ENCODE assay signal across 25 cellular contexts in the genomic region with DNA sequence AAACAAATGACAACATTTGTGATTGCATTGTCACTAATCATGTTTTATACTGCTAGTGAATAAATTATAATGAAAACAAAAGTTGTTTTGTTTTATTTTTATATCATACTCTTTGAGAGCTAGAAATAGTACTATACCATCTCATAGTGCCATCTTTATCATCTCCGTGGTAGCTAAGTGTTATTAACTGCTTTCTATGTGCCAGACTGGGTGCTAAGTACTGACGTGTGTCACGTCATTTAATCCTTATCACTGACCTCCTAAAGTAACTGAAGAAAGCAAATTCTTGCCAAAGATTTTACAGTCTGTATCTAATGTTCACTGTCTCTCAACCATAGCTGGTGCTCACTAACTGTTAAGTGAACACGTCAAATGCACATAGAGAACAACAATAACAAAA.
DNase-seq lines count a peak whose midpoint lies in the region; ATAC-seq, FAIRE-seq and TF ChIP-seq lines count a peak whose summit lies in the region.
"Had no signal": no experiment of that assay in that cellular context is flagged by ENCODE, and none has a peak within 500 bp of the region (broad histone marks: within the 10 kb centered on the region; RNA-seq: fewer than 3 reads in every experiment).

No MANE protein-coding gene starts in this region.

- H3K79me2 ChIP-seq in HepG2 (ENCODE audit: insufficient read depth, low read length), result no peaks in the 10 kb centered on the region

- CTCF ChIA-PET in HepG2 (lab: Yijun Ruan, JAX; ENCODE audit: low intra/inter-chr PET ratio, low total read pairs), result no interaction called here

- intact Hi-C loops in left cardiac atrium (cut with DNase I), result no loop called here
- intact Hi-C loops in heart left ventricle (cut with DNase I), result no loop called here
- intact Hi-C loops in HepG2 (cut with micrococcal nuclease; ENCODE audit: unreplicated experiment), result no loop called here
- intact Hi-C loops in right lobe of liver (cut with DNase I), result no loop called here

- H3K9ac ChIP-seq in HepG2 (ENCODE audit: insufficient read depth, low read depth, low read length) (no peak overlapping the region), neuronal stem cell (ENCODE audit: low read depth, low read length, poor library complexity) (no peak overlapping the region)
- H3K9ac ChIP-seq: BLaER1 had no signal

- H4K8ac ChIP-seq in neuronal stem cell (ENCODE audit: low read depth, low read length), result no peak overlapping the region

- no peak overlapping the region for H3K27ac ChIP-seq in heart left ventricle
- H3K27ac ChIP-seq in HepG2 (ENCODE audit: extremely low read length, insufficient read depth, low read length), result no peak overlapping the region
- H3K27ac ChIP-seq in right lobe of liver, result no peak overlapping the region
- no peak overlapping the region for H3K27ac ChIP-seq in neuronal stem cell (replicated peaks; ENCODE audit: low read length)
- H3K27ac ChIP-seq: BLaER1 had no signal

- in situ Hi-C loops in HepG2 (cut with HindIII; ENCODE audit: extremely low pct_ligation_motif_present, low pct_unique_long_range_greater_than_20kb), result no loop called here

- no peak overlapping the region for H3K18ac ChIP-seq in neuronal stem cell (ENCODE audit: low read length)

- H4K20me1 ChIP-seq in HepG2 (ENCODE audit: insufficient read depth, low read length), result no peaks in the 10 kb centered on the region
- H4K20me1 ChIP-seq: BLaER1 had no signal

- no peak overlapping the region for H3K4me2 ChIP-seq in HepG2 (ENCODE audit: low read depth, low read length)
- no peak overlapping the region for H3K4me2 ChIP-seq in neuronal stem cell (ENCODE audit: insufficient read depth, low read length, poor library complexity, severe bottlenecking)
- H3K4me2 ChIP-seq: BLaER1 had no signal

- H2BK120ac ChIP-seq in neuronal stem cell (ENCODE audit: low read depth, low read length), result no peak overlapping the region

- H3K36me3 ChIP-seq in heart left ventricle (no peaks in the 10 kb centered on the region), HepG2 (replicated peaks in 1 of 2; ENCODE audit: control insufficient read depth in 1 of 2, insufficient read depth in 2 of 2, low read length in 2 of 2) (no peaks in the 10 kb centered on the region), right lobe of liver (no peaks in the 10 kb centered on the region), neuronal stem cell (replicated peaks in 1 of 2; ENCODE audit: control insufficient read depth in 2 of 2, insufficient read depth in 2 of 2, low read length in 2 of 2) (no peaks in the 10 kb centered on the region)
- H3K36me3 ChIP-seq: BE2C, BLaER1 had no signal

- H3K27me3 ChIP-seq in heart left ventricle, result no peaks in the 10 kb centered on the region
- no peaks in the 10 kb centered on the region for H3K27me3 ChIP-seq in HepG2 (ENCODE audit: control insufficient read depth in 1 of 2, insufficient read depth in 2 of 2, low read length in 2 of 2)
- no peaks in the 10 kb centered on the region for H3K27me3 ChIP-seq in right lobe of liver
- no peaks in the 10 kb centered on the region for H3K27me3 ChIP-seq in neuronal stem cell (ENCODE audit: control insufficient read depth in 3 of 3, insufficient read depth in 3 of 3, low read depth in 1 of 3, low read length in 3 of 3)
- H3K27me3 ChIP-seq: BE2C, BLaER1 had no signal

- no peaks in the 10 kb centered on the region for H3K4me1 ChIP-seq in heart left ventricle
- no peaks in the 10 kb centered on the region for H3K4me1 ChIP-seq in HepG2 (ENCODE audit: insufficient read depth, low read length)
- H3K4me1 ChIP-seq in right lobe of liver, result no peaks in the 10 kb centered on the region
- no peaks in the 10 kb centered on the region for H3K4me1 ChIP-seq in neuronal stem cell (ENCODE audit: control insufficient read depth in 2 of 2, insufficient read depth in 1 of 2, low read depth in 1 of 2, low read length in 2 of 2)
- H3K4me1 ChIP-seq: BE2C, BLaER1 had no signal

- TF ChIP-seq EP300 in HepG2 (IDR thresholded peaks at IDR 0.05; ENCODE audit: low read depth in 2 of 2, low read length in 2 of 2) (no peak), HepG2 (CRISPR knock-in tag; IDR thresholded peaks at IDR 0.05; ENCODE audit: borderline replicate concordance) (no peak)

- no peak overlapping the region for H2AK5ac ChIP-seq in neuronal stem cell (ENCODE audit: low read depth, low read length)

- FAIRE-seq in HepG2 (lab: Jason Lieb, UNC), result no peak
- FAIRE-seq: A204.1, GM12891, GM18507 had no signal

- H3K9me3 ChIP-seq in heart left ventricle (peaks cover 0 to 4% (median 0%) of the 10 kb centered on the region in 12 donors), HepG2 (ENCODE audit: low read length) (peaks cover 5% of the 10 kb centered on the region; the same call in 1 of the 2 replicates), right lobe of liver (no peaks in the 10 kb centered on the region), neuronal stem cell (replicated peaks in 1 of 2; ENCODE audit: control insufficient read depth in 2 of 2, insufficient read depth in 1 of 2, low read depth in 1 of 2, low read length in 2 of 2) (no peaks in the 10 kb centered on the region)
- H3K9me3 ChIP-seq: BE2C had no signal

- TF ChIP-seq POLR2A in heart left ventricle (IDR thresholded peaks at IDR 0.05) (no peak), HepG2 (IDR thresholded peaks at IDR 0.05; ENCODE audit: insufficient read depth in 1 of 2, low read depth in 2 of 2, low read length in 2 of 2) (no peak), right lobe of liver (IDR thresholded peaks at IDR 0.05) (no peak), GM18505 (IDR thresholded peaks at IDR 0.05; ENCODE audit: borderline replicate concordance, extremely low read depth, insufficient read depth, insufficient read length) (no peak)

- TF ChIP-seq CTCF in heart left ventricle (IDR thresholded peaks at IDR 0.05) (no peak), HepG2 (CRISPR knock-in tag; IDR thresholded peaks at IDR 0.05) (no peak), right lobe of liver (IDR thresholded peaks at IDR 0.05) (no peak)

- no peak overlapping the region for H3K23ac ChIP-seq in neuronal stem cell (ENCODE audit: low read depth, low read length, poor library complexity)

- H2BK15ac ChIP-seq in neuronal stem cell (ENCODE audit: low read length), result no peak overlapping the region

- TF ChIP-seq RAD21 in HepG2 (CRISPR knock-in tag; IDR thresholded peaks at IDR 0.05), result no peak

- H3K14ac ChIP-seq in neuronal stem cell (ENCODE audit: low read length), result no peak overlapping the region

- H3K4ac ChIP-seq in neuronal stem cell (ENCODE audit: low read length), result no peak overlapping the region

- H2BK5ac ChIP-seq in neuronal stem cell (ENCODE audit: low read length), result no peak overlapping the region

- no peak overlapping the region for H3K4me3 ChIP-seq in heart left ventricle
- no peak overlapping the region for H3K4me3 ChIP-seq in HepG2 (replicated peaks in 1 of 3; ENCODE audit: insufficient read depth in 1 of 3, low read depth in 2 of 3, low read length in 3 of 3)
- H3K4me3 ChIP-seq in right lobe of liver, result no peak overlapping the region
- H3K4me3 ChIP-seq in neuronal stem cell (ENCODE audit: low read length in 2 of 2), result no peak overlapping the region
- H3K4me3 ChIP-seq: BLaER1 had no signal

- DNase-seq in left cardiac atrium (no peak), heart left ventricle (no peak), HepG2 (ENCODE audit: low spot score) (no peak), right lobe of liver (no peak), neuronal stem cell (ENCODE audit: low spot score) (no peak)
- DNase-seq: 8988T; ACHN; BE2C; C1 segment of cervical spinal cord; CD4-positive, alpha-beta memory T cell; CD4-positive, CD25-positive, alpha-beta regulatory T cell; CD8-positive, alpha-beta memory T cell; COR-L47; DMS 273 treated with DMSO at 0.1 percent for 48 hours; DMS153; DMS53; DMS79; DND-41; EL; GDM1 had no signal

- H2AFZ ChIP-seq in HepG2 (ENCODE audit: low read length) (no peak overlapping the region), neuronal stem cell (ENCODE audit: low read length) (peak overlapping the region; percentile 7)

- no TSS peak for BruUV-seq in HepG2 (replicated peaks; lab: Mats Ljungman, UMichigan)

- H3K79me1 ChIP-seq in neuronal stem cell (ENCODE audit: low read depth, low read length), result no peaks in the 10 kb centered on the region

- no peak overlapping the region for H4K91ac ChIP-seq in neuronal stem cell (ENCODE audit: low read depth, low read length, poor library complexity)

- WGBS in heart left ventricle, 4 donors, result 35 to 53% (median 46%) methylated on average over 4 of the region's 4 CpGs
- WGBS in HepG2 (ENCODE audit: low lambda C conversion rate), result under 1% methylated on average over 4 of the region's 4 CpGs
- WGBS in right lobe of liver (ENCODE audit: insufficient coverage, low coverage, low lambda C conversion rate, missing lambda C conversion rate), result 51% methylated on average over 4 of the region's 4 CpGs
- WGBS in neuronal stem cell (ENCODE audit: extremely low coverage in 2 of 2, insufficient read length in 2 of 2, insufficient replicate concordance in 1 of 2), 2 donors, result no CpG with 5 or more reads among the region's 4 CpGs

- POLR2A ChIA-PET in HepG2 (lab: Yijun Ruan, JAX), result no interaction called here

- ATAC-seq in left cardiac atrium, result peak; percentile 23 to 70
- ATAC-seq in heart left ventricle, result no peak
- no peak for ATAC-seq in HepG2
- ATAC-seq in right lobe of liver, result no peak
- no peak for ATAC-seq in GM18505 (IDR thresholded peaks at IDR 0.05; ENCODE audit: unreplicated experiment)

- H2BK12ac ChIP-seq in neuronal stem cell (ENCODE audit: low read length), result no peak overlapping the region

TF ChIP-seq in HepG2, 621 proteins besides CTCF, POLR2A, EP300 and RAD21:
- TF ChIP-seq CREB1 (IDR thresholded peaks at IDR 0.05) (peak; percentile 54), CREB1 (CRISPR knock-in tag; IDR thresholded peaks at IDR 0.05) (no peak)
- TF ChIP-seq, protein P1, sequence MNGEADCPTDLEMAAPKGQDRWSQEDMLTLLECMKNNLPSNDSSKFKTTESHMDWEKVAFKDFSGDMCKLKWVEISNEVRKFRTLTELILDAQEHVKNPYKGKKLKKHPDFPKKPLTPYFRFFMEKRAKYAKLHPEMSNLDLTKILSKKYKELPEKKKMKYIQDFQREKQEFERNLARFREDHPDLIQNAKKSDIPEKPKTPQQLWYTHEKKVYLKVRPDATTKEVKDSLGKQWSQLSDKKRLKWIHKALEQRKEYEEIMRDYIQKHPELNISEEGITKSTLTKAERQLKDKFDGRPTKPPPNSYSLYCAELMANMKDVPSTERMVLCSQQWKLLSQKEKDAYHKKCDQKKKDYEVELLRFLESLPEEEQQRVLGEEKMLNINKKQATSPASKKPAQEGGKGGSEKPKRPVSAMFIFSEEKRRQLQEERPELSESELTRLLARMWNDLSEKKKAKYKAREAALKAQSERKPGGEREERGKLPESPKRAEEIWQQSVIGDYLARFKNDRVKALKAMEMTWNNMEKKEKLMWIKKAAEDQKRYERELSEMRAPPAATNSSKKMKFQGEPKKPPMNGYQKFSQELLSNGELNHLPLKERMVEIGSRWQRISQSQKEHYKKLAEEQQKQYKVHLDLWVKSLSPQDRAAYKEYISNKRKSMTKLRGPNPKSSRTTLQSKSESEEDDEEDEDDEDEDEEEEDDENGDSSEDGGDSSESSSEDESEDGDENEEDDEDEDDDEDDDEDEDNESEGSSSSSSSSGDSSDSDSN (CRISPR knock-in tag; IDR thresholded peaks at IDR 0.05), result no peak
TF ChIP-seq in HepG2: peak in this region for 1.

Comparison
In these comparisons a context has a peak if more than half of its experiments do, and no peak if none do; other contexts are left out.
1. ATAC-seq: peak in left cardiac atrium (2 of 2); none in heart left ventricle (0 of 4), HepG2 (single experiment), right lobe of liver (0 of 4) and GM18505 (single experiment).